In genomic region chr19:18229474-18229873, GRCh38 we compare ENCODE assay signal across 1 cellular context.
TF ChIP-seq lines count a peak whose summit lies in the region.

No MANE protein-coding gene starts in this region.

TF ChIP-seq in WTC11, 78 proteins besides CTCF, POLR2A, EP300 and RAD21 (continued from another document):
- TF ChIP-seq, protein P1, sequence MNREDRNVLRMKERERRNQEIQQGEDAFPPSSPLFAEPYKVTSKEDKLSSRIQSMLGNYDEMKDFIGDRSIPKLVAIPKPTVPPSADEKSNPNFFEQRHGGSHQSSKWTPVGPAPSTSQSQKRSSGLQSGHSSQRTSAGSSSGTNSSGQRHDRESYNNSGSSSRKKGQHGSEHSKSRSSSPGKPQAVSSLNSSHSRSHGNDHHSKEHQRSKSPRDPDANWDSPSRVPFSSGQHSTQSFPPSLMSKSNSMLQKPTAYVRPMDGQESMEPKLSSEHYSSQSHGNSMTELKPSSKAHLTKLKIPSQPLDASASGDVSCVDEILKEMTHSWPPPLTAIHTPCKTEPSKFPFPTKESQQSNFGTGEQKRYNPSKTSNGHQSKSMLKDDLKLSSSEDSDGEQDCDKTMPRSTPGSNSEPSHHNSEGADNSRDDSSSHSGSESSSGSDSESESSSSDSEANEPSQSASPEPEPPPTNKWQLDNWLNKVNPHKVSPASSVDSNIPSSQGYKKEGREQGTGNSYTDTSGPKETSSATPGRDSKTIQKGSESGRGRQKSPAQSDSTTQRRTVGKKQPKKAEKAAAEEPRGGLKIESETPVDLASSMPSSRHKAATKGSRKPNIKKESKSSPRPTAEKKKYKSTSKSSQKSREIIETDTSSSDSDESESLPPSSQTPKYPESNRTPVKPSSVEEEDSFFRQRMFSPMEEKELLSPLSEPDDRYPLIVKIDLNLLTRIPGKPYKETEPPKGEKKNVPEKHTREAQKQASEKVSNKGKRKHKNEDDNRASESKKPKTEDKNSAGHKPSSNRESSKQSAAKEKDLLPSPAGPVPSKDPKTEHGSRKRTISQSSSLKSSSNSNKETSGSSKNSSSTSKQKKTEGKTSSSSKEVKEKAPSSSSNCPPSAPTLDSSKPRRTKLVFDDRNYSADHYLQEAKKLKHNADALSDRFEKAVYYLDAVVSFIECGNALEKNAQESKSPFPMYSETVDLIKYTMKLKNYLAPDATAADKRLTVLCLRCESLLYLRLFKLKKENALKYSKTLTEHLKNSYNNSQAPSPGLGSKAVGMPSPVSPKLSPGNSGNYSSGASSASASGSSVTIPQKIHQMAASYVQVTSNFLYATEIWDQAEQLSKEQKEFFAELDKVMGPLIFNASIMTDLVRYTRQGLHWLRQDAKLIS (CRISPR knock-in tag; IDR thresholded peaks at IDR 0.05; ENCODE audit: borderline replicate concordance) = no peak
- TF ChIP-seq ZNF512 (CRISPR knock-in tag; IDR thresholded peaks at IDR 0.05; ENCODE audit: borderline replicate concordance) (no peak), E2F4 (CRISPR knock-in tag; IDR thresholded peaks at IDR 0.05; ENCODE audit: borderline replicate concordance, low read depth) (no peak), ZNF423 (CRISPR knock-in tag; IDR thresholded peaks at IDR 0.05) (peak; percentile 18; the same call in 1 of the 2 replicates), NR1H2 (CRISPR knock-in tag; IDR thresholded peaks at IDR 0.05) (no peak)
- TF ChIP-seq, protein P2, sequence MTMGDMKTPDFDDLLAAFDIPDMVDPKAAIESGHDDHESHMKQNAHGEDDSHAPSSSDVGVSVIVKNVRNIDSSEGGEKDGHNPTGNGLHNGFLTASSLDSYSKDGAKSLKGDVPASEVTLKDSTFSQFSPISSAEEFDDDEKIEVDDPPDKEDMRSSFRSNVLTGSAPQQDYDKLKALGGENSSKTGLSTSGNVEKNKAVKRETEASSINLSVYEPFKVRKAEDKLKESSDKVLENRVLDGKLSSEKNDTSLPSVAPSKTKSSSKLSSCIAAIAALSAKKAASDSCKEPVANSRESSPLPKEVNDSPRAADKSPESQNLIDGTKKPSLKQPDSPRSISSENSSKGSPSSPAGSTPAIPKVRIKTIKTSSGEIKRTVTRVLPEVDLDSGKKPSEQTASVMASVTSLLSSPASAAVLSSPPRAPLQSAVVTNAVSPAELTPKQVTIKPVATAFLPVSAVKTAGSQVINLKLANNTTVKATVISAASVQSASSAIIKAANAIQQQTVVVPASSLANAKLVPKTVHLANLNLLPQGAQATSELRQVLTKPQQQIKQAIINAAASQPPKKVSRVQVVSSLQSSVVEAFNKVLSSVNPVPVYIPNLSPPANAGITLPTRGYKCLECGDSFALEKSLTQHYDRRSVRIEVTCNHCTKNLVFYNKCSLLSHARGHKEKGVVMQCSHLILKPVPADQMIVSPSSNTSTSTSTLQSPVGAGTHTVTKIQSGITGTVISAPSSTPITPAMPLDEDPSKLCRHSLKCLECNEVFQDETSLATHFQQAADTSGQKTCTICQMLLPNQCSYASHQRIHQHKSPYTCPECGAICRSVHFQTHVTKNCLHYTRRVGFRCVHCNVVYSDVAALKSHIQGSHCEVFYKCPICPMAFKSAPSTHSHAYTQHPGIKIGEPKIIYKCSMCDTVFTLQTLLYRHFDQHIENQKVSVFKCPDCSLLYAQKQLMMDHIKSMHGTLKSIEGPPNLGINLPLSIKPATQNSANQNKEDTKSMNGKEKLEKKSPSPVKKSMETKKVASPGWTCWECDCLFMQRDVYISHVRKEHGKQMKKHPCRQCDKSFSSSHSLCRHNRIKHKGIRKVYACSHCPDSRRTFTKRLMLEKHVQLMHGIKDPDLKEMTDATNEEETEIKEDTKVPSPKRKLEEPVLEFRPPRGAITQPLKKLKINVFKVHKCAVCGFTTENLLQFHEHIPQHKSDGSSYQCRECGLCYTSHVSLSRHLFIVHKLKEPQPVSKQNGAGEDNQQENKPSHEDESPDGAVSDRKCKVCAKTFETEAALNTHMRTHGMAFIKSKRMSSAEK (CRISPR knock-in tag; IDR thresholded peaks at IDR 0.05; ENCODE audit: borderline replicate concordance) = 0 out of 2 replicates have a peak, but pooled peaks have one; percentile 19
- TF ChIP-seq, protein P3, sequence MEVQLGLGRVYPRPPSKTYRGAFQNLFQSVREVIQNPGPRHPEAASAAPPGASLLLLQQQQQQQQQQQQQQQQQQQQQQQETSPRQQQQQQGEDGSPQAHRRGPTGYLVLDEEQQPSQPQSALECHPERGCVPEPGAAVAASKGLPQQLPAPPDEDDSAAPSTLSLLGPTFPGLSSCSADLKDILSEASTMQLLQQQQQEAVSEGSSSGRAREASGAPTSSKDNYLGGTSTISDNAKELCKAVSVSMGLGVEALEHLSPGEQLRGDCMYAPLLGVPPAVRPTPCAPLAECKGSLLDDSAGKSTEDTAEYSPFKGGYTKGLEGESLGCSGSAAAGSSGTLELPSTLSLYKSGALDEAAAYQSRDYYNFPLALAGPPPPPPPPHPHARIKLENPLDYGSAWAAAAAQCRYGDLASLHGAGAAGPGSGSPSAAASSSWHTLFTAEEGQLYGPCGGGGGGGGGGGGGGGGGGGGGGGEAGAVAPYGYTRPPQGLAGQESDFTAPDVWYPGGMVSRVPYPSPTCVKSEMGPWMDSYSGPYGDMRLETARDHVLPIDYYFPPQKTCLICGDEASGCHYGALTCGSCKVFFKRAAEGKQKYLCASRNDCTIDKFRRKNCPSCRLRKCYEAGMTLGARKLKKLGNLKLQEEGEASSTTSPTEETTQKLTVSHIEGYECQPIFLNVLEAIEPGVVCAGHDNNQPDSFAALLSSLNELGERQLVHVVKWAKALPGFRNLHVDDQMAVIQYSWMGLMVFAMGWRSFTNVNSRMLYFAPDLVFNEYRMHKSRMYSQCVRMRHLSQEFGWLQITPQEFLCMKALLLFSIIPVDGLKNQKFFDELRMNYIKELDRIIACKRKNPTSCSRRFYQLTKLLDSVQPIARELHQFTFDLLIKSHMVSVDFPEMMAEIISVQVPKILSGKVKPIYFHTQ (CRISPR knock-in tag; IDR thresholded peaks at IDR 0.05) = no peak
- TF ChIP-seq, protein P4, sequence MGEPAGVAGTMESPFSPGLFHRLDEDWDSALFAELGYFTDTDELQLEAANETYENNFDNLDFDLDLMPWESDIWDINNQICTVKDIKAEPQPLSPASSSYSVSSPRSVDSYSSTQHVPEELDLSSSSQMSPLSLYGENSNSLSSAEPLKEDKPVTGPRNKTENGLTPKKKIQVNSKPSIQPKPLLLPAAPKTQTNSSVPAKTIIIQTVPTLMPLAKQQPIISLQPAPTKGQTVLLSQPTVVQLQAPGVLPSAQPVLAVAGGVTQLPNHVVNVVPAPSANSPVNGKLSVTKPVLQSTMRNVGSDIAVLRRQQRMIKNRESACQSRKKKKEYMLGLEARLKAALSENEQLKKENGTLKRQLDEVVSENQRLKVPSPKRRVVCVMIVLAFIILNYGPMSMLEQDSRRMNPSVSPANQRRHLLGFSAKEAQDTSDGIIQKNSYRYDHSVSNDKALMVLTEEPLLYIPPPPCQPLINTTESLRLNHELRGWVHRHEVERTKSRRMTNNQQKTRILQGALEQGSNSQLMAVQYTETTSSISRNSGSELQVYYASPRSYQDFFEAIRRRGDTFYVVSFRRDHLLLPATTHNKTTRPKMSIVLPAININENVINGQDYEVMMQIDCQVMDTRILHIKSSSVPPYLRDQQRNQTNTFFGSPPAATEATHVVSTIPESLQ (CRISPR knock-in tag; IDR thresholded peaks at IDR 0.05) = no peak
